In genomic region chr19:45032421-45032820, GRCh38 we compare ENCODE assay signal across 2 cellular contexts.
TF ChIP-seq lines count a peak whose summit lies in the region.

No MANE protein-coding gene starts in this region.

TF ChIP-seq in HepG2, 621 proteins besides CTCF, POLR2A, EP300 and RAD21 (continues in another document):
- no peak for TF ChIP-seq FLYWCH1 (CRISPR knock-in tag; IDR thresholded peaks at IDR 0.05)
- TF ChIP-seq CREB3 (CRISPR knock-in tag; IDR thresholded peaks at IDR 0.05) = no peak
- TF ChIP-seq CREBL2 (CRISPR knock-in tag; IDR thresholded peaks at IDR 0.05; ENCODE audit: borderline replicate concordance) = no peak
- TF ChIP-seq GLI4 (CRISPR knock-in tag; IDR thresholded peaks at IDR 0.05; ENCODE audit: borderline replicate concordance) = no peak
- TF ChIP-seq, protein P1, sequence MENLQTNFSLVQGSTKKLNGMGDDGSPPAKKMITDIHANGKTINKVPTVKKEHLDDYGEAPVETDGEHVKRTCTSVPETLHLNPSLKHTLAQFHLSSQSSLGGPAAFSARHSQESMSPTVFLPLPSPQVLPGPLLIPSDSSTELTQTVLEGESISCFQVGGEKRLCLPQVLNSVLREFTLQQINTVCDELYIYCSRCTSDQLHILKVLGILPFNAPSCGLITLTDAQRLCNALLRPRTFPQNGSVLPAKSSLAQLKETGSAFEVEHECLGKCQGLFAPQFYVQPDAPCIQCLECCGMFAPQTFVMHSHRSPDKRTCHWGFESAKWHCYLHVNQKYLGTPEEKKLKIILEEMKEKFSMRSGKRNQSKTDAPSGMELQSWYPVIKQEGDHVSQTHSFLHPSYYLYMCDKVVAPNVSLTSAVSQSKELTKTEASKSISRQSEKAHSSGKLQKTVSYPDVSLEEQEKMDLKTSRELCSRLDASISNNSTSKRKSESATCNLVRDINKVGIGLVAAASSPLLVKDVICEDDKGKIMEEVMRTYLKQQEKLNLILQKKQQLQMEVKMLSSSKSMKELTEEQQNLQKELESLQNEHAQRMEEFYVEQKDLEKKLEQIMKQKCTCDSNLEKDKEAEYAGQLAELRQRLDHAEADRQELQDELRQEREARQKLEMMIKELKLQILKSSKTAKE (CRISPR knock-in tag; IDR thresholded peaks at IDR 0.05; ENCODE audit: borderline replicate concordance) = no peak
- TF ChIP-seq, protein P2, sequence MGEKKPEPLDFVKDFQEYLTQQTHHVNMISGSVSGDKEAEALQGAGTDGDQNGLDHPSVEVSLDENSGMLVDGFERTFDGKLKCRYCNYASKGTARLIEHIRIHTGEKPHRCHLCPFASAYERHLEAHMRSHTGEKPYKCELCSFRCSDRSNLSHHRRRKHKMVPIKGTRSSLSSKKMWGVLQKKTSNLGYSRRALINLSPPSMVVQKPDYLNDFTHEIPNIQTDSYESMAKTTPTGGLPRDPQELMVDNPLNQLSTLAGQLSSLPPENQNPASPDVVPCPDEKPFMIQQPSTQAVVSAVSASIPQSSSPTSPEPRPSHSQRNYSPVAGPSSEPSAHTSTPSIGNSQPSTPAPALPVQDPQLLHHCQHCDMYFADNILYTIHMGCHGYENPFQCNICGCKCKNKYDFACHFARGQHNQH (CRISPR knock-in tag; IDR thresholded peaks at IDR 0.05) = no peak
- TF ChIP-seq, protein P3, sequence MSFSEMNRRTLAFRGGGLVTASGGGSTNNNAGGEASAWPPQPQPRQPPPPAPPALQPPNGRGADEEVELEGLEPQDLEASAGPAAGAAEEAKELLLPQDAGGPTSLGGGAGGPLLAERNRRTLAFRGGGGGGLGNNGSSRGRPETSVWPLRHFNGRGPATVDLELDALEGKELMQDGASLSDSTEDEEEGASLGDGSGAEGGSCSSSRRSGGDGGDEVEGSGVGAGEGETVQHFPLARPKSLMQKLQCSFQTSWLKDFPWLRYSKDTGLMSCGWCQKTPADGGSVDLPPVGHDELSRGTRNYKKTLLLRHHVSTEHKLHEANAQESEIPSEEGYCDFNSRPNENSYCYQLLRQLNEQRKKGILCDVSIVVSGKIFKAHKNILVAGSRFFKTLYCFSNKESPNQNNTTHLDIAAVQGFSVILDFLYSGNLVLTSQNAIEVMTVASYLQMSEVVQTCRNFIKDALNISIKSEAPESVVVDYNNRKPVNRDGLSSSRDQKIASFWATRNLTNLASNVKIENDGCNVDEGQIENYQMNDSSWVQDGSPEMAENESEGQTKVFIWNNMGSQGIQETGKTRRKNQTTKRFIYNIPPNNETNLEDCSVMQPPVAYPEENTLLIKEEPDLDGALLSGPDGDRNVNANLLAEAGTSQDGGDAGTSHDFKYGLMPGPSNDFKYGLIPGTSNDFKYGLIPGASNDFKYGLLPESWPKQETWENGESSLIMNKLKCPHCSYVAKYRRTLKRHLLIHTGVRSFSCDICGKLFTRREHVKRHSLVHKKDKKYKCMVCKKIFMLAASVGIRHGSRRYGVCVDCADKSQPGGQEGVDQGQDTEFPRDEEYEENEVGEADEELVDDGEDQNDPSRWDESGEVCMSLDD (CRISPR knock-in tag; IDR thresholded peaks at IDR 0.05; ENCODE audit: borderline replicate concordance) = no peak
- TF ChIP-seq ZNF543 (CRISPR knock-in tag; IDR thresholded peaks at IDR 0.05) = no peak
- no peak for TF ChIP-seq ZFX (CRISPR knock-in tag; IDR thresholded peaks at IDR 0.05; ENCODE audit: low read depth)
- TF ChIP-seq NFRKB (IDR thresholded peaks at IDR 0.05) = no peak
- no peak for TF ChIP-seq ZNF816 (CRISPR knock-in tag; IDR thresholded peaks at IDR 0.05; ENCODE audit: borderline replicate concordance)
- no peak for TF ChIP-seq ZBTB44 (CRISPR knock-in tag; IDR thresholded peaks at IDR 0.05)

TF ChIP-seq in WTC11, 78 proteins besides CTCF, POLR2A, EP300 and RAD21:
- TF ChIP-seq ZNF416 (CRISPR knock-in tag; IDR thresholded peaks at IDR 0.05) = no peak
- no peak for TF ChIP-seq ATF3 (CRISPR knock-in tag; conservative IDR thresholded peaks at IDR 0.05)
- TF ChIP-seq GRHL2 (CRISPR knock-in tag; IDR thresholded peaks at IDR 0.05; ENCODE audit: insufficient replicate concordance, severe bottlenecking) = no peak
- no peak for TF ChIP-seq ZNF263 (CRISPR knock-in tag; IDR thresholded peaks at IDR 0.05; ENCODE audit: low read depth)
- TF ChIP-seq KAT7 (CRISPR knock-in tag; IDR thresholded peaks at IDR 0.05; ENCODE audit: borderline replicate concordance) = no peak
- TF ChIP-seq, protein P4, sequence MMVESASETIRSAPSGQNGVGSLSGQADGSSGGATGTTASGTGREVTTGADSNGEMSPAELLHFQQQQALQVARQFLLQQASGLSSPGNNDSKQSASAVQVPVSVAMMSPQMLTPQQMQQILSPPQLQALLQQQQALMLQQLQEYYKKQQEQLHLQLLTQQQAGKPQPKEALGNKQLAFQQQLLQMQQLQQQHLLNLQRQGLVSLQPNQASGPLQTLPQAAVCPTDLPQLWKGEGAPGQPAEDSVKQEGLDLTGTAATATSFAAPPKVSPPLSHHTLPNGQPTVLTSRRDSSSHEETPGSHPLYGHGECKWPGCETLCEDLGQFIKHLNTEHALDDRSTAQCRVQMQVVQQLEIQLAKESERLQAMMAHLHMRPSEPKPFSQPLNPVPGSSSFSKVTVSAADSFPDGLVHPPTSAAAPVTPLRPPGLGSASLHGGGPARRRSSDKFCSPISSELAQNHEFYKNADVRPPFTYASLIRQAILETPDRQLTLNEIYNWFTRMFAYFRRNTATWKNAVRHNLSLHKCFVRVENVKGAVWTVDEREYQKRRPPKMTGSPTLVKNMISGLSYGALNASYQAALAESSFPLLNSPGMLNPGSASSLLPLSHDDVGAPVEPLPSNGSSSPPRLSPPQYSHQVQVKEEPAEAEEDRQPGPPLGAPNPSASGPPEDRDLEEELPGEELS (CRISPR knock-in tag; IDR thresholded peaks at IDR 0.05) = no peak
- TF ChIP-seq TEAD1 (CRISPR knock-in tag; IDR thresholded peaks at IDR 0.05) = no peak
- TF ChIP-seq, protein P5, sequence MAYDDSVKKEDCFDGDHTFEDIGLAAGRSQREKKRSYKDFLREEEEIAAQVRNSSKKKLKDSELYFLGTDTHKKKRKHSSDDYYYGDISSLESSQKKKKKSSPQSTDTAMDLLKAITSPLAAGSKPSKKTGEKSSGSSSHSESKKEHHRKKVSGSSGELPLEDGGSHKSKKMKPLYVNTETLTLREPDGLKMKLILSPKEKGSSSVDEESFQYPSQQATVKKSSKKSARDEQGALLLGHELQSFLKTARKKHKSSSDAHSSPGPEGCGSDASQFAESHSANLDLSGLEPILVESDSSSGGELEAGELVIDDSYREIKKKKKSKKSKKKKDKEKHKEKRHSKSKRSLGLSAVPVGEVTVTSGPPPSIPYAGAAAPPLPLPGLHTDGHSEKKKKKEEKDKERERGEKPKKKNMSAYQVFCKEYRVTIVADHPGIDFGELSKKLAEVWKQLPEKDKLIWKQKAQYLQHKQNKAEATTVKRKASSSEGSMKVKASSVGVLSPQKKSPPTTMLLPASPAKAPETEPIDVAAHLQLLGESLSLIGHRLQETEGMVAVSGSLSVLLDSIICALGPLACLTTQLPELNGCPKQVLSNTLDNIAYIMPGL (CRISPR knock-in tag; IDR thresholded peaks at IDR 0.05) = no peak
- no peak for TF ChIP-seq CDX4 (CRISPR knock-in tag; IDR thresholded peaks at IDR 0.05; ENCODE audit: borderline replicate concordance)
- TF ChIP-seq MYBL2 (CRISPR knock-in tag; IDR thresholded peaks at IDR 0.05) = no peak
- no peak for TF ChIP-seq ZNF396 (CRISPR knock-in tag; IDR thresholded peaks at IDR 0.05; ENCODE audit: borderline replicate concordance)
- TF ChIP-seq, protein P6, sequence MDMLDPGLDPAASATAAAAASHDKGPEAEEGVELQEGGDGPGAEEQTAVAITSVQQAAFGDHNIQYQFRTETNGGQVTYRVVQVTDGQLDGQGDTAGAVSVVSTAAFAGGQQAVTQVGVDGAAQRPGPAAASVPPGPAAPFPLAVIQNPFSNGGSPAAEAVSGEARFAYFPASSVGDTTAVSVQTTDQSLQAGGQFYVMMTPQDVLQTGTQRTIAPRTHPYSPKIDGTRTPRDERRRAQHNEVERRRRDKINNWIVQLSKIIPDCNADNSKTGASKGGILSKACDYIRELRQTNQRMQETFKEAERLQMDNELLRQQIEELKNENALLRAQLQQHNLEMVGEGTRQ (CRISPR knock-in tag; IDR thresholded peaks at IDR 0.05) = no peak
- TF ChIP-seq, protein P7, sequence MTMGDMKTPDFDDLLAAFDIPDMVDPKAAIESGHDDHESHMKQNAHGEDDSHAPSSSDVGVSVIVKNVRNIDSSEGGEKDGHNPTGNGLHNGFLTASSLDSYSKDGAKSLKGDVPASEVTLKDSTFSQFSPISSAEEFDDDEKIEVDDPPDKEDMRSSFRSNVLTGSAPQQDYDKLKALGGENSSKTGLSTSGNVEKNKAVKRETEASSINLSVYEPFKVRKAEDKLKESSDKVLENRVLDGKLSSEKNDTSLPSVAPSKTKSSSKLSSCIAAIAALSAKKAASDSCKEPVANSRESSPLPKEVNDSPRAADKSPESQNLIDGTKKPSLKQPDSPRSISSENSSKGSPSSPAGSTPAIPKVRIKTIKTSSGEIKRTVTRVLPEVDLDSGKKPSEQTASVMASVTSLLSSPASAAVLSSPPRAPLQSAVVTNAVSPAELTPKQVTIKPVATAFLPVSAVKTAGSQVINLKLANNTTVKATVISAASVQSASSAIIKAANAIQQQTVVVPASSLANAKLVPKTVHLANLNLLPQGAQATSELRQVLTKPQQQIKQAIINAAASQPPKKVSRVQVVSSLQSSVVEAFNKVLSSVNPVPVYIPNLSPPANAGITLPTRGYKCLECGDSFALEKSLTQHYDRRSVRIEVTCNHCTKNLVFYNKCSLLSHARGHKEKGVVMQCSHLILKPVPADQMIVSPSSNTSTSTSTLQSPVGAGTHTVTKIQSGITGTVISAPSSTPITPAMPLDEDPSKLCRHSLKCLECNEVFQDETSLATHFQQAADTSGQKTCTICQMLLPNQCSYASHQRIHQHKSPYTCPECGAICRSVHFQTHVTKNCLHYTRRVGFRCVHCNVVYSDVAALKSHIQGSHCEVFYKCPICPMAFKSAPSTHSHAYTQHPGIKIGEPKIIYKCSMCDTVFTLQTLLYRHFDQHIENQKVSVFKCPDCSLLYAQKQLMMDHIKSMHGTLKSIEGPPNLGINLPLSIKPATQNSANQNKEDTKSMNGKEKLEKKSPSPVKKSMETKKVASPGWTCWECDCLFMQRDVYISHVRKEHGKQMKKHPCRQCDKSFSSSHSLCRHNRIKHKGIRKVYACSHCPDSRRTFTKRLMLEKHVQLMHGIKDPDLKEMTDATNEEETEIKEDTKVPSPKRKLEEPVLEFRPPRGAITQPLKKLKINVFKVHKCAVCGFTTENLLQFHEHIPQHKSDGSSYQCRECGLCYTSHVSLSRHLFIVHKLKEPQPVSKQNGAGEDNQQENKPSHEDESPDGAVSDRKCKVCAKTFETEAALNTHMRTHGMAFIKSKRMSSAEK (CRISPR knock-in tag; IDR thresholded peaks at IDR 0.05; ENCODE audit: borderline replicate concordance) = no peak
- TF ChIP-seq, protein P8, sequence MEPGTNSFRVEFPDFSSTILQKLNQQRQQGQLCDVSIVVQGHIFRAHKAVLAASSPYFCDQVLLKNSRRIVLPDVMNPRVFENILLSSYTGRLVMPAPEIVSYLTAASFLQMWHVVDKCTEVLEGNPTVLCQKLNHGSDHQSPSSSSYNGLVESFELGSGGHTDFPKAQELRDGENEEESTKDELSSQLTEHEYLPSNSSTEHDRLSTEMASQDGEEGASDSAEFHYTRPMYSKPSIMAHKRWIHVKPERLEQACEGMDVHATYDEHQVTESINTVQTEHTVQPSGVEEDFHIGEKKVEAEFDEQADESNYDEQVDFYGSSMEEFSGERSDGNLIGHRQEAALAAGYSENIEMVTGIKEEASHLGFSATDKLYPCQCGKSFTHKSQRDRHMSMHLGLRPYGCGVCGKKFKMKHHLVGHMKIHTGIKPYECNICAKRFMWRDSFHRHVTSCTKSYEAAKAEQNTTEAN (CRISPR knock-in tag; IDR thresholded peaks at IDR 0.05) = no peak
- TF ChIP-seq STAT6 (CRISPR knock-in tag; conservative IDR thresholded peaks at IDR 0.05; ENCODE audit: low read depth) = no peak
